In genomic region chr21:41763398-41763931, GRCh38 we compare ENCODE assay signal across 1 cellular context.
TF ChIP-seq lines count a peak whose summit lies in the region.

No MANE protein-coding gene starts in this region.

TF ChIP-seq in GM23338, 12 proteins besides CTCF, POLR2A, EP300 and RAD21:
- TF ChIP-seq ZNF462 (CRISPR knock-in tag; IDR thresholded peaks at IDR 0.05) = no peak
